In genomic region chr2:10301946-10302478, GRCh38 we compare ENCODE assay signal across 8 cellular contexts. TPM values are rescaled to one million over a fixed set of nuclear protein-coding genes. Genes with fewer than 3 reads are reported as not detected.
DNase-seq lines count a peak whose midpoint lies in the region; ATAC-seq and TF ChIP-seq lines count a peak whose summit lies in the region.

No MANE protein-coding gene starts in this region.

- H3K9me3 ChIP-seq in SU-DHL-6 (ENCODE audit: insufficient read depth, low read length): no peaks in the 10 kb centered on the region

- peak overlapping the region; percentile 61 for H3K9ac ChIP-seq in SU-DHL-6 (ENCODE audit: low read length)

- no peaks in the 10 kb centered on the region for H3K27me3 ChIP-seq in SU-DHL-6 (ENCODE audit: low read length)

- no peaks in the 10 kb centered on the region for H3K79me2 ChIP-seq in SU-DHL-6 (ENCODE audit: insufficient read depth, low read length)

- peaks cover 2% of the 10 kb centered on the region for H3K4me1 Mint-ChIP-seq in glutamatergic neuron (ENCODE audit: low read depth, unreplicated experiment)

- peak overlapping the region; percentile 81 for H2AFZ ChIP-seq in SU-DHL-6 (ENCODE audit: low read depth, low read length, severe bottlenecking)

- no peaks in the 10 kb centered on the region for H4K20me1 ChIP-seq in SU-DHL-6 (ENCODE audit: low read depth, low read length)

- no peaks in the 10 kb centered on the region for H3K36me3 ChIP-seq in SU-DHL-6 (ENCODE audit: low read length)

- DNase-seq in DMS53 (lab: John Stamatoyannopoulos, UW) (peak; percentile 47), DMS53 treated with DMSO at 0.1 percent for 48 hours (lab: John Stamatoyannopoulos, UW; ENCODE audit: unreplicated experiment) (no peak), fibroblast of mammary gland (ENCODE audit: low read depth) (no peak), skeletal muscle cell (ENCODE audit: low read depth) (no peak), glutamatergic neuron (no peak), iPS-NIHi7 (ENCODE audit: extremely low spot score) (no peak)

- no peaks in the 10 kb centered on the region for H3K9me2 ChIP-seq in SU-DHL-6 (replicated peaks; ENCODE audit: insufficient read depth, low read length)

- H3K4me3 ChIP-seq in SU-DHL-6 (ENCODE audit: insufficient read depth, low read length, poor library complexity, severe bottlenecking) (peak overlapping the region; percentile 65), fibroblast of mammary gland (ENCODE audit: control insufficient read depth, low read depth, low read length) (peak overlapping the region; percentile 32), skeletal muscle cell (ENCODE audit: low read depth, low read length) (peak overlapping the region; percentile 74)

- no peak overlapping the region for H3K27ac Mint-ChIP-seq in glutamatergic neuron (ENCODE audit: unreplicated experiment)

- H3K36me3 Mint-ChIP-seq in glutamatergic neuron (ENCODE audit: unreplicated experiment): peaks cover 9% of the 10 kb centered on the region

- no peak for TF ChIP-seq CTCF in SU-DHL-6 (IDR thresholded peaks at IDR 0.05; ENCODE audit: insufficient read depth, low read length, poor library complexity, severe bottlenecking)
- TF ChIP-seq CTCF in fibroblast of mammary gland (conservative IDR thresholded peaks at IDR 0.05; ENCODE audit: control insufficient read depth, insufficient read depth, low read depth, low read length): no peak
- TF ChIP-seq CTCF in glutamatergic neuron (IDR thresholded peaks at IDR 0.05; ENCODE audit: partially characterized antibody, unreplicated experiment): no peak

- H3K4me2 ChIP-seq in SU-DHL-6 (ENCODE audit: low read depth, low read length, poor library complexity, severe bottlenecking): peak overlapping the region; percentile 68

- peaks cover 6% of the 10 kb centered on the region for H3K9me3 Mint-ChIP-seq in glutamatergic neuron (ENCODE audit: unreplicated experiment)

- no peaks in the 10 kb centered on the region for H3F3A ChIP-seq in SU-DHL-6 (ENCODE audit: insufficient read depth)

- H3K27ac ChIP-seq in SU-DHL-6 (ENCODE audit: low read depth, low read length): no peak overlapping the region

- no peak for ATAC-seq in HG02642 (IDR thresholded peaks at IDR 0.05; ENCODE audit: poor library complexity, unreplicated experiment)

- H3K4me3 Mint-ChIP-seq in glutamatergic neuron (ENCODE audit: unreplicated experiment): no peak overlapping the region

- H3K27me3 Mint-ChIP-seq in glutamatergic neuron (ENCODE audit: unreplicated experiment): peaks cover 11% of the 10 kb centered on the region

RNA-seq across cellular contexts. Expression of gene HPCAL1, which starts 0.7 kb away (rescaled TPM):
- 13.1 TPM for total RNA-seq in glutamatergic neuron (ENCODE audit: unreplicated experiment)
